In genomic region chr6:41371461-41371991, GRCh38 we compare ENCODE assay signal across 10 cellular contexts. TPM values are rescaled to one million over a fixed set of nuclear protein-coding genes. Genes with fewer than 3 reads are reported as not detected.
A peak's percentile ranks its signal among the peaks of the same experiment; 100 is the strongest.
DNase-seq lines count a peak whose midpoint lies in the region; FAIRE-seq and TF ChIP-seq lines count a peak whose summit lies in the region.
"Had no signal": no experiment of that assay in that cellular context is flagged by ENCODE, and none has a peak within 500 bp of the region (broad histone marks: within the 10 kb centered on the region; RNA-seq: fewer than 3 reads in every experiment).

No MANE protein-coding gene starts in this region.

- no peaks in the 10 kb centered on the region for H3K9me3 ChIP-seq in neural progenitor cell (ENCODE audit: low read depth)
- H3K9me3 ChIP-seq: A549 had no signal

- peak in 2 of 3 experiments; percentile 55 to 59 for DNase-seq in NCI-H1417 (lab: John Stamatoyannopoulos, UW)
- DNase-seq in NCI-H1417 treated with DMSO at 0.1 percent for 48 hours (lab: John Stamatoyannopoulos, UW): no peak
- DNase-seq in fibroblast of pulmonary artery (ENCODE audit: low read depth): peak; percentile 51
- DNase-seq in neural progenitor cell (ENCODE audit: low spot score): peak; percentile 86
- no peak for DNase-seq in mesenteric fat pad (ENCODE audit: low spot score)
- no peak for DNase-seq in H54 (ENCODE audit: insufficient read length, low spot score)
- no peak for DNase-seq in A172 (ENCODE audit: low spot score)

- FAIRE-seq in H54 (lab: Jason Lieb, UNC): no peak
- FAIRE-seq: A549 had no signal

- no peak overlapping the region for H3K9ac ChIP-seq in neural progenitor cell

- H3F3A ChIP-seq in neural progenitor cell (ENCODE audit: low read depth): peaks cover 64% of the 10 kb centered on the region

- H3K4me1 ChIP-seq in neural progenitor cell: peaks cover 41% of the 10 kb centered on the region

- peak overlapping the region; percentile 87 for H3K4me3 Mint-ChIP-seq in neural progenitor cell

- H2AFZ ChIP-seq in neural progenitor cell (replicated peaks): peak overlapping the region; percentile 32

- H3K27ac ChIP-seq in VCaP (no peak overlapping the region), neural progenitor cell (no peak overlapping the region)
- H3K27ac ChIP-seq: A549 had no signal

- H3K36me3 Mint-ChIP-seq in neural progenitor cell: no peaks in the 10 kb centered on the region

- TF ChIP-seq POLR2A in H54 (IDR thresholded peaks at IDR 0.05; ENCODE audit: low read depth, low read length): no peak

- H3K4me3 ChIP-seq in fibroblast of pulmonary artery (replicated peaks; ENCODE audit: low read depth, low read length): peak overlapping the region; percentile 24
- H3K4me3 ChIP-seq in neural progenitor cell: peak overlapping the region; percentile 37

- peak overlapping the region; percentile 76 for H3K4me2 ChIP-seq in neural progenitor cell

- no peaks in the 10 kb centered on the region for H3K79me2 ChIP-seq in neural progenitor cell (ENCODE audit: low read depth)

- TF ChIP-seq CTCF in VCaP (conservative IDR thresholded peaks at IDR 0.05): 0 out of 2 replicates have a peak, but pooled peaks have one; percentile 26
- TF ChIP-seq CTCF in fibroblast of pulmonary artery (IDR thresholded peaks at IDR 0.05; ENCODE audit: low read length, missing control alignments): peak; percentile 31
- TF ChIP-seq CTCF in neural progenitor cell (IDR thresholded peaks at IDR 0.05): peak; percentile 48

- H3K9me3 Mint-ChIP-seq in neural progenitor cell: no peaks in the 10 kb centered on the region

- peaks cover 67% of the 10 kb centered on the region for H4K20me1 ChIP-seq in neural progenitor cell (ENCODE audit: low read depth)

- no peak overlapping the region for H3K27ac Mint-ChIP-seq in neural progenitor cell

- no peaks in the 10 kb centered on the region for H3K36me3 ChIP-seq in neural progenitor cell

- H3K27me3 ChIP-seq in neural progenitor cell: peaks cover 97% of the 10 kb centered on the region

- peaks cover 78% of the 10 kb centered on the region for H3K27me3 Mint-ChIP-seq in neural progenitor cell (ENCODE audit: insufficient read depth, low read depth)

- H3K4me1 Mint-ChIP-seq in neural progenitor cell: peaks cover 53% of the 10 kb centered on the region

RNA-seq across cellular contexts. Expression of gene NCR2, which starts 36.1 kb away (rescaled TPM):
- total RNA-seq in neural progenitor cell (ENCODE audit: low replicate concordance) (not detected in 2 replicates), mesenteric fat pad (not detected)
- total RNA-seq in A172 (2014; rRNA removed; shearing (Covaris generic)): not detected in 2 replicates
- total RNA-seq: T-helper 1 cell treated with Interleukin-12 subunit alpha and Interleukin-12 subunit beta and Interleukin-4 antibody, amounts not matched to agents 30 ng/mL and 1 ng/mL, for 36 hours had no signal

Comparison
In these comparisons a context has a peak if more than half of its experiments do, and no peak if none do; other contexts are left out.
1. DNase-seq: peak in NCI-H1417 (2 of 3), fibroblast of pulmonary artery (single experiment) and neural progenitor cell (single experiment); none in NCI-H1417 treated with DMSO at 0.1 percent for 48 hours (single experiment), mesenteric fat pad (single experiment), H54 (single experiment) and A172 (single experiment).
2. Peak in every context shown above with its lines, with median percentiles within 50 percentile points of each other: CTCF ChIP-seq.